10 cellular contexts compared by ENCODE assay signal in genomic region chr14:94056579-94057308, GRCh38. TPM values are rescaled to one million over a fixed set of nuclear protein-coding genes. Genes with fewer than 3 reads are reported as not detected.
DNase-seq lines count a peak whose midpoint lies in the region; ATAC-seq lines count a peak whose summit lies in the region.
"Had no signal": no experiment of that assay in that cellular context is flagged by ENCODE, and none has a peak within 500 bp of the region (broad histone marks: within the 10 kb centered on the region; RNA-seq: fewer than 3 reads in every experiment).

No MANE protein-coding gene starts in this region.

- no peaks in the 10 kb centered on the region for H3K27me3 Mint-ChIP-seq in T-helper 2 cell treated with Interferon-gamma antibody and Interleukin-4, amounts not matched to agents 5 μg/mL and 100 μg/mL, for 36 hours (ENCODE audit: low read depth)
- no peaks in the 10 kb centered on the region for H3K27me3 Mint-ChIP-seq in naive thymus-derived CD8-positive, alpha-beta T cell

- no peaks in the 10 kb centered on the region for H3K9me3 ChIP-seq in GM23248 (ENCODE audit: low read depth)
- H3K9me3 ChIP-seq: suprapubic skin had no signal

- H3K36me3 Mint-ChIP-seq in T-helper 2 cell treated with Interferon-gamma antibody and Interleukin-4, amounts not matched to agents 5 μg/mL and 100 μg/mL, for 36 hours (ENCODE audit: low read depth) = peaks cover 77% of the 10 kb centered on the region
- peaks cover 17 to 94% (median 40%) of the 10 kb centered on the region in 3 donors for H3K36me3 Mint-ChIP-seq in naive thymus-derived CD8-positive, alpha-beta T cell

- peaks cover 69% of the 10 kb centered on the region for H3K36me3 ChIP-seq in GM23248 (ENCODE audit: low read depth)

- peak overlapping the region; percentile 20 for H3K4me3 Mint-ChIP-seq in T-helper 2 cell treated with Interferon-gamma antibody and Interleukin-4, amounts not matched to agents 5 μg/mL and 100 μg/mL, for 36 hours
- H3K4me3 Mint-ChIP-seq in naive thymus-derived CD8-positive, alpha-beta T cell = peak overlapping the region in 9 of 10 donors; percentile 8 to 48 (median 37)

- POLR2A ChIA-PET in naive thymus-derived CD8-positive, alpha-beta T cell (lab: Charles Lee) = interaction anchor here (1.8 kb wide), 1 partner anchor 25 kb away, joined by 4 read pairs; the partner anchor contains the start of genes DDX24 and IFI27L1

- in situ Hi-C loops in GM23248 (cut with MboI) = no loop called here

- no peak overlapping the region for H3K4me3 ChIP-seq in GM23248
- H3K4me3 ChIP-seq: suprapubic skin had no signal

- no peak overlapping the region for H3K9ac ChIP-seq in GM23248

- H3F3A ChIP-seq in GM23248 (ENCODE audit: insufficient read depth) = no peaks in the 10 kb centered on the region

- peak; percentile 16 for DNase-seq in GM23248
- DNase-seq in T-helper 2 cell treated with Interferon-gamma antibody and Interleukin-4, amounts not matched to agents 5 μg/mL and 100 μg/mL, for 36 hours (ENCODE audit: low spot score) = peak; percentile 63
- DNase-seq in naive thymus-derived CD8-positive, alpha-beta T cell = peak in 5 of 10 donors; percentile 16 to 41 (median 34)
- DNase-seq in cerebellar nuclear complex (lab: John Stamatoyannopoulos, UW) = no peak
- no peak for DNase-seq in NCI-H2227 treated with DMSO at 0.1 percent for 48 hours (lab: John Stamatoyannopoulos, UW)
- DNase-seq in activated CD4-positive, CD25-positive, alpha-beta regulatory T cell treated with anti-CD3 and anti-CD28 coated beads, Interleukin-2, amount 50 U/mL, for 72 hours = no peak
- no peak for DNase-seq in NCI-H2107 (lab: John Stamatoyannopoulos, UW)

- H2AFZ ChIP-seq in GM23248 = no peak overlapping the region

- H3K27me3 ChIP-seq in GM23248 (replicated peaks; ENCODE audit: insufficient read depth) = no peaks in the 10 kb centered on the region
- H3K27me3 ChIP-seq: suprapubic skin had no signal

- peaks cover 10% of the 10 kb centered on the region; the same call in 1 of the 2 replicates for H4K20me1 ChIP-seq in GM23248 (ENCODE audit: insufficient read depth)

- peaks cover 53% of the 10 kb centered on the region for H3K4me1 Mint-ChIP-seq in T-helper 2 cell treated with Interferon-gamma antibody and Interleukin-4, amounts not matched to agents 5 μg/mL and 100 μg/mL, for 36 hours (ENCODE audit: low read depth)
- H3K4me1 Mint-ChIP-seq in naive thymus-derived CD8-positive, alpha-beta T cell = peaks cover 33 to 88% (median 61%) of the 10 kb centered on the region in 4 donors

- H3K9me3 Mint-ChIP-seq in T-helper 2 cell treated with Interferon-gamma antibody and Interleukin-4, amounts not matched to agents 5 μg/mL and 100 μg/mL, for 36 hours = no peaks in the 10 kb centered on the region
- no peaks in the 10 kb centered on the region for H3K9me3 Mint-ChIP-seq in naive thymus-derived CD8-positive, alpha-beta T cell

- H3K79me2 ChIP-seq in GM23248 (ENCODE audit: insufficient read depth) = peaks cover 64% of the 10 kb centered on the region

- peak overlapping the region; percentile 67 for H3K27ac Mint-ChIP-seq in T-helper 2 cell treated with Interferon-gamma antibody and Interleukin-4, amounts not matched to agents 5 μg/mL and 100 μg/mL, for 36 hours
- peak overlapping the region; percentile 22 to 85 (median 68) for H3K27ac Mint-ChIP-seq in naive thymus-derived CD8-positive, alpha-beta T cell

- no peak overlapping the region for H3K4me2 ChIP-seq in GM23248 (ENCODE audit: unreplicated experiment)

- H3K4me1 ChIP-seq in GM23248 (ENCODE audit: insufficient read depth) = no peaks in the 10 kb centered on the region
- H3K4me1 ChIP-seq: suprapubic skin had no signal

- WGBS in GM23248 (ENCODE audit: low coverage in 1 of 2, low lambda C conversion rate in 2 of 2, missing lambda C conversion rate in 2 of 2), 2 experiments = 90 to 91% methylated on average over 6 of the region's 6 CpGs

- no peaks in the 10 kb centered on the region for H3K9me2 ChIP-seq in GM23248 (ENCODE audit: insufficient read depth)

- peak; percentile 84 for ATAC-seq in GM19023 (IDR thresholded peaks at IDR 0.05; ENCODE audit: unreplicated experiment)
- ATAC-seq in naive thymus-derived CD8-positive, alpha-beta T cell = peak; percentile 52 to 62

- H3K27ac ChIP-seq in GM23248 = no peak overlapping the region
- H3K27ac ChIP-seq: suprapubic skin had no signal

RNA-seq across cellular contexts. Expression of gene DDX24, which starts 24.3 kb away (rescaled TPM):
- 123 and 125 TPM in 2 replicates for total RNA-seq in GM23248 (2014; rRNA removed; shearing (Covaris generic))
- polyA plus RNA-seq in GM23248 (2016; fragmentation: Nextera tagmentation; extraction: Ambion mirVana) = 143 and 149 TPM in 2 replicates
- total RNA-seq in naive thymus-derived CD8-positive, alpha-beta T cell = 100 to 1,000 TPM; 315 to 319 TPM
- polyA plus RNA-seq in naive thymus-derived CD8-positive, alpha-beta T cell = 100 to 1,000 TPM; 185 to 274 (median 244) TPM

RNA-seq across cellular contexts. Expression of gene IFI27L1, which starts 24.4 kb away (rescaled TPM):
- total RNA-seq in GM23248 (2014; rRNA removed; shearing (Covaris generic)) = 13.5 and 14.2 TPM in 2 replicates
- 31.8 and 32.6 TPM in 2 replicates for polyA plus RNA-seq in GM23248 (2016; fragmentation: Nextera tagmentation; extraction: Ambion mirVana)
- total RNA-seq in naive thymus-derived CD8-positive, alpha-beta T cell = 1 to 10 TPM; 6.9 to 8.4 TPM
- polyA plus RNA-seq in naive thymus-derived CD8-positive, alpha-beta T cell = 1 to 10 TPM; 4.3 to 7.9 (median 6.6) TPM

RNA-seq across cellular contexts. Expression of gene OTUB2, which starts 30.6 kb away (rescaled TPM):
- total RNA-seq in GM23248 (2014; rRNA removed; shearing (Covaris generic)) = 1.0 and 1.9 TPM in 2 replicates
- polyA plus RNA-seq in GM23248 (2016; fragmentation: Nextera tagmentation; extraction: Ambion mirVana) = 1.3 and 1.6 TPM in 2 replicates
- under 1 TPM; 0.16 to 0.22 TPM for total RNA-seq in naive thymus-derived CD8-positive, alpha-beta T cell
- under 1 TPM; 0.10 to 0.23 (median 0.11) TPM for polyA plus RNA-seq in naive thymus-derived CD8-positive, alpha-beta T cell

RNA-seq across cellular contexts. Expression of gene IFI27, which starts 53.8 kb away (rescaled TPM):
- not detected in 2 replicates for total RNA-seq in GM23248 (2014; rRNA removed; shearing (Covaris generic))
- polyA plus RNA-seq in GM23248 (2016; fragmentation: Nextera tagmentation; extraction: Ambion mirVana) = not detected in 2 replicates
- 1 to 10 TPM in 1 of 2 experiments, not detected in 1; 1.8 TPM for total RNA-seq in naive thymus-derived CD8-positive, alpha-beta T cell
- not detected for polyA plus RNA-seq in naive thymus-derived CD8-positive, alpha-beta T cell

RNA-seq across cellular contexts. Expression of gene CCDC197, which starts 59.6 kb away (rescaled TPM):
- total RNA-seq in GM23248 (2014; rRNA removed; shearing (Covaris generic)) = not detected in 2 replicates
- polyA plus RNA-seq in GM23248 (2016; fragmentation: Nextera tagmentation; extraction: Ambion mirVana) = not detected in 2 replicates
- total RNA-seq in naive thymus-derived CD8-positive, alpha-beta T cell = not detected
- polyA plus RNA-seq in naive thymus-derived CD8-positive, alpha-beta T cell = not detected
- total RNA-seq: fibroblast of lung, suprapubic skin had no signal
- polyA plus RNA-seq: fibroblast of lung had no signal

Comparison
In these comparisons a context has a peak if more than half of its experiments do, and no peak if none do; other contexts are left out.
1. DNase-seq: peak in GM23248 (single experiment) and T-helper 2 cell treated with Interferon-gamma antibody and Interleukin-4, amounts not matched to agents 5 μg/mL and 100 μg/mL, for 36 hours (single experiment); none in cerebellar nuclear complex (0 of 2), NCI-H2227 treated with DMSO at 0.1 percent for 48 hours (single experiment), activated CD4-positive, CD25-positive, alpha-beta regulatory T cell treated with anti-CD3 and anti-CD28 coated beads, Interleukin-2, amount 50 U/mL, for 72 hours (single experiment) and NCI-H2107 (single experiment).